In the genomic region with DNA sequence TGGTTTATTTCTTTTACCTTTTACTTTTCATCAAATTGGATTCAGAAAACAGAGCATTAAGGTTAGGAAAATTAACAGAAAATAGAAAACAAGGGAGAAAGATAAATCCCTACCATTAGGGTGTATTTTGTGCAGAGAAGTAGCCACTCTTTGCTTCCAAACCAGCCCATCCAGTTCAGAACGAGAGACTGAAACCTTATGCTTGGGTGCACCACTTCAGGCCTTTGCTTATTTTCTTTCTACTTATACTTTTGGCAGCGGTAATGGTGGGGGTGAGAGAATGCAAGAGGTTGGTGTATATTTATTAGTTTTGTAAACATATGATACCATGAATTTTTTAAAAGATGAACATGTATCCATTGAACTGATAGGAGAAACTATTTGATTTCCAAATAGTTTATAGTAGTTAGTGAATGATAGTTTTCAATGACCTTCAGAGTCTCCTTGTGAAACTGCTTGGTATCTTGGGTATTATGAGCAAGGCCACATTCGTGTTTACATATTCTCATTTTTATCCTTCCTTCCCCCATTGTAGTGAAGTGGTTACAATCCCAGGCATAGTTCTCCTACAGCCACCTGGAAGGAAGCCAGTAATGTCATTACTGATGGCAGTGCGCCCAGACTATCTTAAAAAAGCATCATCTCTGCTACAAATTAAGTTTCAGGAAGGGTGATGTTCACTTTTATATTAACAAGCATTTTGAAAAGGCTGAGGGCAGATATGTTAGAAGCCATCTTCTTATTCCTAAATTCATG, we compare ENCODE assay signal across 8 cellular contexts.
A peak's percentile ranks its signal among the peaks of the same experiment; 100 is the strongest.
DNase-seq lines count a peak whose midpoint lies in the region; ATAC-seq and TF ChIP-seq lines count a peak whose summit lies in the region.

No MANE protein-coding gene starts in this region.

- ATAC-seq in HG02763 (IDR thresholded peaks at IDR 0.05; ENCODE audit: unreplicated experiment) (peak; percentile 48), left ventricle myocardium superior (peak; percentile 86), HG02970 (IDR thresholded peaks at IDR 0.05; ENCODE audit: low FRiP score, unreplicated experiment) (no peak)

- peak overlapping the region; percentile 39 for H3K4me3 ChIP-seq in GM12865 (ENCODE audit: low read depth, low read length)
- H3K4me3 ChIP-seq in skin epidermis, result no peak overlapping the region

- H3K27ac ChIP-seq in skin epidermis, result peak overlapping the region in 20 of 21 experiments; percentile 22 to 83 (median 64)

- DNase-seq in GM12865 (ENCODE audit: low read depth), result peak; percentile 69
- peak; percentile 20 to 77 for DNase-seq in NCI-H1930 (lab: John Stamatoyannopoulos, UW)
- peak; percentile 80 for DNase-seq in amniotic stem cell (lab: John Stamatoyannopoulos, UW)
- DNase-seq in left ventricle myocardium superior, result peak; percentile 75
- no peak for DNase-seq in stimulated activated CD4-positive, alpha-beta T cell treated with anti-CD3 and anti-CD28 coated beads, Interleukin-4, amount 100 ng/mL, for 4 hours

- intact Hi-C loops in left ventricle myocardium superior (cut with micrococcal nuclease), result no loop called here

- no peak for TF ChIP-seq CTCF in GM12865 (IDR thresholded peaks at IDR 0.05; ENCODE audit: insufficient read depth, low read depth, low read length, missing control alignments)

Comparison
In these comparisons a context has a peak if more than half of its experiments do, and no peak if none do; other contexts are left out.
1. DNase-seq: peak in GM12865 (single experiment), NCI-H1930 (2 of 2), amniotic stem cell (single experiment) and left ventricle myocardium superior (single experiment); none in stimulated activated CD4-positive, alpha-beta T cell treated with anti-CD3 and anti-CD28 coated beads, Interleukin-4, amount 100 ng/mL, for 4 hours (0 of 2).